9 cellular contexts compared by ENCODE assay signal in the genomic region with DNA sequence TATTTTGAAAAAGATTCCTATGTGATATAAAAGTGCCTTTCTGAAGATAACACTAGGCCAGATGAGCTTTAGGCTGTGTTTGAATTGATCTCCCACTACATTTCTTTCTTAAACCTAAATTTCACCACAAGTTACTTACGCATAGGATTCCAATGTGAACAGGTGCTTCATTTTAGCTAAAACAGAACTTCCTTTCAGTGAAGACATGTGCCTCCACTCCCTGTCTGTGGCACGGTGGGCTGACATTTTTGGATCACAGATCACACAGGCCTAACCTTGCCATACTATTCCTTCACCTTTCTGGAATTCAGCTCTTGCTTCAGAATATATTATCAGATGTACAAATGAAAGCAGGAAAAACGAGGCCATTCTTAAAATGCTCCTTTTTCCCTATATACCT.
"Had no signal": no experiment of that assay in that cellular context is flagged by ENCODE, and none has a peak within 500 bp of the region (broad histone marks: within the 10 kb centered on the region; RNA-seq: fewer than 3 reads in every experiment).

No MANE protein-coding gene starts in this region.

- H3K4me2 ChIP-seq: GM23338 had no signal

- H2AFZ ChIP-seq: GM23248, GM23338 had no signal

- ATAC-seq: GM23338, HCT116 had no signal

- H3K9ac ChIP-seq: GM23248 had no signal

- H3K36me3 ChIP-seq: HAP-1 had no signal

- H3K27ac ChIP-seq: GM23248 had no signal

- DNase-seq: GM23248, GOT3, H7, H9, HCEC 1CT, HFFc6 had no signal

- H3K4me1 ChIP-seq: HAP-1 had no signal

- H3K4me3 ChIP-seq: GM23248, GM23338, HAP-1 had no signal

- H3K9me3 ChIP-seq: HAP-1 had no signal
